ENCODE assay signal across 1 cellular context in genomic region chr18:50819727-50820378, GRCh38.
TF ChIP-seq lines count a peak whose summit lies in the region.

Gene MRO, minus strand, starts transcription at chr18:50820016. Its CDS starts 10,616 bp downstream, at chr18:50809400.

TF ChIP-seq in HepG2, 621 proteins besides CTCF, POLR2A, EP300 and RAD21 (continued from another document and continues in another):
- TF ChIP-seq FUBP1 (CRISPR knock-in tag; IDR thresholded peaks at IDR 0.05; ENCODE audit: borderline replicate concordance): no peak
- peak; percentile 61 for TF ChIP-seq ZNF687 (CRISPR knock-in tag; IDR thresholded peaks at IDR 0.05)
- peak; percentile 79; the same call in 1 of the 2 replicates for TF ChIP-seq KDM3A (CRISPR knock-in tag; IDR thresholded peaks at IDR 0.05; ENCODE audit: low read depth)
- TF ChIP-seq SMC3 (IDR thresholded peaks at IDR 0.05; ENCODE audit: low read length): peak; percentile 72
- 0 out of 2 replicates have a peak, but pooled peaks have one; percentile 55 for TF ChIP-seq EED (CRISPR knock-in tag; IDR thresholded peaks at IDR 0.05)
- no peak for TF ChIP-seq CREB3 (CRISPR knock-in tag; IDR thresholded peaks at IDR 0.05)
- TF ChIP-seq ASH2L (IDR thresholded peaks at IDR 0.05; ENCODE audit: insufficient read length, low read depth, low read length): no peak
- TF ChIP-seq ATF7-NPFF (CRISPR knock-in tag; IDR thresholded peaks at IDR 0.05; ENCODE audit: low read depth): no peak
- no peak for TF ChIP-seq ZSCAN29 (CRISPR knock-in tag; conservative IDR thresholded peaks at IDR 0.05)
- TF ChIP-seq ARID5B (CRISPR knock-in tag; IDR thresholded peaks at IDR 0.05): peak; percentile 56
- TF ChIP-seq ZNF580 (CRISPR knock-in tag; IDR thresholded peaks at IDR 0.05; ENCODE audit: borderline replicate concordance, low read depth): peak; percentile 51; the same call in 1 of the 2 replicates
- no peak for TF ChIP-seq MAZ (IDR thresholded peaks at IDR 0.05; ENCODE audit: borderline replicate concordance, low read depth, low read length)
- peak; percentile 63; the same call in 1 of the 2 replicates for TF ChIP-seq MAZ (CRISPR knock-in tag; IDR thresholded peaks at IDR 0.05; ENCODE audit: low read depth)
- no peak for TF ChIP-seq ETV6 (CRISPR knock-in tag; conservative IDR thresholded peaks at IDR 0.05)
- TF ChIP-seq ZFP91 (CRISPR knock-in tag; IDR thresholded peaks at IDR 0.05; ENCODE audit: borderline replicate concordance): peak; percentile 68; the same call in 1 of the 2 replicates
- peak; percentile 24; the same call in 1 of the 2 replicates for TF ChIP-seq ZNF292 (CRISPR knock-in tag; IDR thresholded peaks at IDR 0.05; ENCODE audit: borderline replicate concordance, low read depth)
- TF ChIP-seq ZNF543 (CRISPR knock-in tag; IDR thresholded peaks at IDR 0.05): no peak
- TF ChIP-seq ERF (CRISPR knock-in tag; IDR thresholded peaks at IDR 0.05): peak; percentile 41; the same call in 1 of the 2 replicates
- TF ChIP-seq MNT (IDR thresholded peaks at IDR 0.05): no peak
- TF ChIP-seq USF2 (IDR thresholded peaks at IDR 0.05; ENCODE audit: low read depth, low read length): no peak
- 0 out of 2 replicates have a peak, but pooled peaks have one; percentile 18 for TF ChIP-seq USF2 (CRISPR knock-in tag; IDR thresholded peaks at IDR 0.05; ENCODE audit: borderline replicate concordance)
- peak; percentile 48; the same call in 1 of the 2 replicates for TF ChIP-seq CEBPG (CRISPR knock-in tag; IDR thresholded peaks at IDR 0.05)
- TF ChIP-seq AHDC1 (CRISPR knock-in tag; IDR thresholded peaks at IDR 0.05; ENCODE audit: borderline replicate concordance): 0 out of 2 replicates have a peak, but pooled peaks have one; percentile 21
- peak; percentile 25; the same call in 1 of the 2 replicates for TF ChIP-seq HDAC2 (CRISPR knock-in tag; IDR thresholded peaks at IDR 0.05)
- peak; percentile 27; the same call in 1 of the 2 replicates for TF ChIP-seq TSC22D2 (CRISPR knock-in tag; IDR thresholded peaks at IDR 0.05; ENCODE audit: borderline replicate concordance)
- no peak for TF ChIP-seq TOE1 (CRISPR knock-in tag; IDR thresholded peaks at IDR 0.05)
- peak; percentile 55; the same call in 1 of the 2 replicates for TF ChIP-seq IKZF5 (CRISPR knock-in tag; IDR thresholded peaks at IDR 0.05)
- no peak for TF ChIP-seq ZNF75D (CRISPR knock-in tag; IDR thresholded peaks at IDR 0.05; ENCODE audit: borderline replicate concordance)
